In the genomic region with DNA sequence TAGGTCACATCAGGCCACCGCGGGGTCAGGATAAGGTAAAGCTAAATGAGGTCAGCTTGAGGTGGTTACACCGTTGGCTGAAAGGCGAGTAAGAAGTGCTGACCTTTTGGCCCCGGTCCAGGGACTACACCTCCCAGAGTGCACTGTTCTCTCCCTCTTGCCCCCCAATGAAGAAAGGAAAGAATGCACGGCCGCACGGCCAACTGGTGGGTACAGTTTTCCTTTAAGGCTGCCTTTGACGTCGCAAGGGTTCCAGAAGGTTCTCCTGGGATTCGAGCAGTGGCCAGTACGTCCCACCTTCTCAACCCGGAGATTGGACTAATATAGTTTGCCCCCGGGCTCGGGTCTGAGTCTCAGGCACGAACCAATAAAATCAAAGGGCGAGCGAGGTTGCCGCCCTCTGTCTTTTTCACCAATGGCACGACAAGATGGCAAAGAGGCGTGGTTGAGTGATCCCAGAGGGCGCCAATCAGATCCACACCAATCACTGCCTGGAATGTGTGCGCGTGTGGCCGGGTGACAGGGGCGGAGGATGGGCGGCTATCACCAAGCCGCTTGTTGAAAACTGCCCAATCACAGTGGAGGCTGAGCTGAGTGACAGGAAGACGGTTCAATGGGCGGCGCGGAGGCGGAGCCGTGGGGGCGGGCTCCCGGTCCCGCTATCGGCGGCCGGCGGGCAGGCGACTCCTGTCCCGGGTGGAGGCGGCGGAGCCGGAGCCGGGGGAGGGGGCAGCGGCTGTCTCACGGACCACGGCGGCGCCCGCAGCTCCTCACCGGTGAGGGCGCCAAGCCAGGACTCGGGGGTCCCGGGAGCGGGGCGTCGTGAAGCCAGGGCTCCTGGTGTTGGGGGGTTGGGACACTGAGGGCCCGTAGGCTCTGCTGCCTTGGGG, we compare ENCODE assay signal across 8 cellular contexts. TPM values are rescaled to one million over a fixed set of nuclear protein-coding genes. Genes with fewer than 3 reads are reported as not detected.
DNase-seq lines count a peak whose midpoint lies in the region; ATAC-seq and TF ChIP-seq lines count a peak whose summit lies in the region.

A gene (plus strand): TSS at position 690 of the 890 bp plus-strand sequence. CDS start 886 bp downstream, outside the sequence.

- no peak for TF ChIP-seq CTCF in SK-N-SH (IDR thresholded peaks at IDR 0.05)

- under 1% methylated on average over 16 of the region's 61 CpGs for WGBS in SK-N-SH (ENCODE audit: low lambda C conversion rate)

- no peaks in the 10 kb centered on the region for H3K27me3 ChIP-seq in SK-N-SH (ENCODE audit: insufficient read depth)

- POLR2A ChIA-PET in SK-N-SH (lab: Yijun Ruan, JAX), result interaction anchor here (0.6 to 2.3 kb wide), 5 partner anchors 12 to 90 kb away, joined by 3 to 9 read pairs (median 3); a partner anchor contains a TSS

- H3K4me1 ChIP-seq in SK-N-SH (ENCODE audit: control insufficient read depth in 1 of 2, insufficient read depth in 2 of 2, low read depth in 1 of 2, low read length in 1 of 2), result peaks cover 28 to 76% of the 10 kb centered on the region in 2 experiments

- TF ChIP-seq RAD21 in SK-N-SH (IDR thresholded peaks at IDR 0.05; ENCODE audit: low read length), result no peak

- no peaks in the 10 kb centered on the region for H4K20me1 ChIP-seq in SK-N-SH (ENCODE audit: insufficient read depth)

- peak within 1 kb of the TSS; percentile 94 for H2AFZ ChIP-seq in SK-N-SH (ENCODE audit: low read depth)

- H3K27ac ChIP-seq in SK-N-SH (ENCODE audit: low read depth in 2 of 2, low read length in 1 of 2), result peak within 1 kb of the TSS; percentile 55 to 95

- H3K4me3 ChIP-seq in GM08714 (ENCODE audit: low read length), result peak within 1 kb of the TSS; percentile 73; the same call in 1 of the 2 replicates
- peak within 1 kb of the TSS; percentile 70 to 94 for H3K4me3 ChIP-seq in SK-N-SH (ENCODE audit: low read depth in 2 of 2, low read length in 1 of 2)

- no peaks in the 10 kb centered on the region for H3K9me3 Mint-ChIP-seq in activated naive CD4-positive, alpha-beta T cell treated with anti-CD3 and anti-CD28 coated beads, Interleukin-2, amount 50 U/mL, for 72 hours

- H3K27ac Mint-ChIP-seq in activated naive CD4-positive, alpha-beta T cell treated with anti-CD3 and anti-CD28 coated beads, Interleukin-2, amount 50 U/mL, for 72 hours, result peak within 1 kb of the TSS; percentile 96 to 98

- peak; percentile 98 for DNase-seq in NCI-H1048 (lab: John Stamatoyannopoulos, UW)
- peak; percentile 96 for DNase-seq in SK-N-SH
- DNase-seq in activated naive CD4-positive, alpha-beta T cell treated with anti-CD3 and anti-CD28 coated beads, Interleukin-2, amount 50 U/mL, for 72 hours (ENCODE audit: low spot score in 2 of 2), result peak; percentile 98 to 99
- DNase-seq in globus pallidus (ENCODE audit: low spot score), result peak; percentile 100
- DNase-seq in non-pigmented ciliary epithelial cell (ENCODE audit: low read depth), result peak; percentile 99
- DNase-seq in superior temporal gyrus (ENCODE audit: extremely low spot score), result peak; percentile 100

- H3K4me2 ChIP-seq in SK-N-SH, result peak within 1 kb of the TSS; percentile 84

- no peaks in the 10 kb centered on the region for H3K9me2 ChIP-seq in SK-N-SH

- peaks cover 0 to 14% of the 10 kb centered on the region in 2 donors for H3K36me3 Mint-ChIP-seq in activated naive CD4-positive, alpha-beta T cell treated with anti-CD3 and anti-CD28 coated beads, Interleukin-2, amount 50 U/mL, for 72 hours

- no peaks in the 10 kb centered on the region for H3K36me3 ChIP-seq in SK-N-SH (replicated peaks in 1 of 2; ENCODE audit: control insufficient read depth in 1 of 2, insufficient read depth in 2 of 2, low read length in 1 of 2)

- ATAC-seq in HG02588 (IDR thresholded peaks at IDR 0.05; ENCODE audit: unreplicated experiment), result peak; percentile 84
- peak; percentile 87 to 91 for ATAC-seq in activated naive CD4-positive, alpha-beta T cell treated with anti-CD3 and anti-CD28 coated beads, Interleukin-2, amount 50 U/mL, for 72 hours

- H3F3A ChIP-seq in SK-N-SH (replicated peaks; ENCODE audit: insufficient read depth), result peaks cover 19% of the 10 kb centered on the region

- CTCF ChIA-PET in SK-N-SH (lab: Yijun Ruan, JAX), result interaction anchor here (0.7 to 8.5 kb wide), 6 partner anchors 30 to 107 kb away, joined by 3 to 174 read pairs (median 3); a partner anchor contains a TSS

- H3K9me3 ChIP-seq in SK-N-SH, result no peaks in the 10 kb centered on the region

- TF ChIP-seq EP300 in SK-N-SH (IDR thresholded peaks at IDR 0.05; ENCODE audit: borderline replicate concordance in 1 of 2, low read depth in 1 of 2, low read length in 1 of 2), result peak in 1 of 2 experiments; percentile 21; a peak in 1 of 4 replicates

- H3K9ac ChIP-seq in SK-N-SH, result peak within 1 kb of the TSS; percentile 79

- peaks cover 3% of the 10 kb centered on the region; the same call in 1 of the 2 replicates for H3K79me2 ChIP-seq in SK-N-SH (ENCODE audit: insufficient read depth)

TF ChIP-seq in SK-N-SH, 30 proteins besides CTCF, POLR2A, EP300 and RAD21:
- TF ChIP-seq, protein P1, sequence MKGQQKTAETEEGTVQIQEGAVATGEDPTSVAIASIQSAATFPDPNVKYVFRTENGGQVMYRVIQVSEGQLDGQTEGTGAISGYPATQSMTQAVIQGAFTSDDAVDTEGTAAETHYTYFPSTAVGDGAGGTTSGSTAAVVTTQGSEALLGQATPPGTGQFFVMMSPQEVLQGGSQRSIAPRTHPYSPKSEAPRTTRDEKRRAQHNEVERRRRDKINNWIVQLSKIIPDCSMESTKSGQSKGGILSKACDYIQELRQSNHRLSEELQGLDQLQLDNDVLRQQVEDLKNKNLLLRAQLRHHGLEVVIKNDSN (IDR thresholded peaks at IDR 0.05; ENCODE audit: borderline replicate concordance, low read depth), result peak; percentile 18; the same call in 1 of the 2 replicates
- TF ChIP-seq TAF1 (IDR thresholded peaks at IDR 0.05; ENCODE audit: borderline replicate concordance, low read depth, low read length) (no peak), SIN3A (IDR thresholded peaks at IDR 0.05; ENCODE audit: borderline replicate concordance, low read depth, low read length) (peak; percentile 89), ELF1 (IDR thresholded peaks at IDR 0.05) (no peak), NFIC (IDR thresholded peaks at IDR 0.05; ENCODE audit: borderline replicate concordance) (peak; percentile 93), RFX5 (IDR thresholded peaks at IDR 0.05; ENCODE audit: low read length) (peak; percentile 81), NRF1 (IDR thresholded peaks at IDR 0.05; ENCODE audit: low read depth, low read length) (peak; percentile 57), MXI1 (IDR thresholded peaks at IDR 0.05; ENCODE audit: low read depth, low read length) (peak; percentile 87), CHD2 (IDR thresholded peaks at IDR 0.05; ENCODE audit: low read length, partially characterized antibody) (peak; percentile 88)
- TF ChIP-seq, protein P2, sequence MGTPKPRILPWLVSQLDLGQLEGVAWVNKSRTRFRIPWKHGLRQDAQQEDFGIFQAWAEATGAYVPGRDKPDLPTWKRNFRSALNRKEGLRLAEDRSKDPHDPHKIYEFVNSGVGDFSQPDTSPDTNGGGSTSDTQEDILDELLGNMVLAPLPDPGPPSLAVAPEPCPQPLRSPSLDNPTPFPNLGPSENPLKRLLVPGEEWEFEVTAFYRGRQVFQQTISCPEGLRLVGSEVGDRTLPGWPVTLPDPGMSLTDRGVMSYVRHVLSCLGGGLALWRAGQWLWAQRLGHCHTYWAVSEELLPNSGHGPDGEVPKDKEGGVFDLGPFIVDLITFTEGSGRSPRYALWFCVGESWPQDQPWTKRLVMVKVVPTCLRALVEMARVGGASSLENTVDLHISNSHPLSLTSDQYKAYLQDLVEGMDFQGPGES (IDR thresholded peaks at IDR 0.05; ENCODE audit: low read depth, low read length), result peak; percentile 93
- TF ChIP-seq, protein P3, sequence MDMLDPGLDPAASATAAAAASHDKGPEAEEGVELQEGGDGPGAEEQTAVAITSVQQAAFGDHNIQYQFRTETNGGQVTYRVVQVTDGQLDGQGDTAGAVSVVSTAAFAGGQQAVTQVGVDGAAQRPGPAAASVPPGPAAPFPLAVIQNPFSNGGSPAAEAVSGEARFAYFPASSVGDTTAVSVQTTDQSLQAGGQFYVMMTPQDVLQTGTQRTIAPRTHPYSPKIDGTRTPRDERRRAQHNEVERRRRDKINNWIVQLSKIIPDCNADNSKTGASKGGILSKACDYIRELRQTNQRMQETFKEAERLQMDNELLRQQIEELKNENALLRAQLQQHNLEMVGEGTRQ (IDR thresholded peaks at IDR 0.05; ENCODE audit: borderline replicate concordance, low read depth, low read length), result no peak
- TF ChIP-seq, protein P4, sequence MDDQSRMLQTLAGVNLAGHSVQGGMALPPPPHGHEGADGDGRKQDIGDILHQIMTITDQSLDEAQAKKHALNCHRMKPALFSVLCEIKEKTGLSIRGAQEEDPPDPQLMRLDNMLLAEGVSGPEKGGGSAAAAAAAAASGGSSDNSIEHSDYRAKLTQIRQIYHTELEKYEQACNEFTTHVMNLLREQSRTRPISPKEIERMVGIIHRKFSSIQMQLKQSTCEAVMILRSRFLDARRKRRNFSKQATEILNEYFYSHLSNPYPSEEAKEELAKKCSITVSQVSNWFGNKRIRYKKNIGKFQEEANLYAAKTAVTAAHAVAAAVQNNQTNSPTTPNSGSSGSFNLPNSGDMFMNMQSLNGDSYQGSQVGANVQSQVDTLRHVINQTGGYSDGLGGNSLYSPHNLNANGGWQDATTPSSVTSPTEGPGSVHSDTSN (IDR thresholded peaks at IDR 0.05), result peak; percentile 100
- TF ChIP-seq, protein P5, sequence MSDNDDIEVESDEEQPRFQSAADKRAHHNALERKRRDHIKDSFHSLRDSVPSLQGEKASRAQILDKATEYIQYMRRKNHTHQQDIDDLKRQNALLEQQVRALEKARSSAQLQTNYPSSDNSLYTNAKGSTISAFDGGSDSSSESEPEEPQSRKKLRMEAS (IDR thresholded peaks at IDR 0.05; ENCODE audit: low read depth), result peak; percentile 70
TF ChIP-seq in SK-N-SH: peak in this region for 10.

RNA-seq across cellular contexts. Expression of the gene that starts here (rescaled TPM):
- 3.3 and 4.0 TPM in 2 replicates for polyA plus RNA-seq in SK-N-SH (2012; rRNA removed)
- polyA plus RNA-seq in SK-N-SH (2012; cell fraction: cytosol; rRNA removed), result 3.7 and 4.4 TPM in 2 replicates
- polyA plus RNA-seq in SK-N-SH (2012; cell fraction: nucleus; rRNA removed), result 3.3 and 5.0 TPM in 2 replicates
- total RNA-seq in activated naive CD4-positive, alpha-beta T cell treated with anti-CD3 and anti-CD28 coated beads, Interleukin-2, amount 50 U/mL, for 72 hours, result 10 to 100 TPM in 1 of 2 donors, 1 to 10 TPM in 1; 9.3 to 42.5 TPM

Comparison
In these comparisons a context has a peak if more than half of its experiments do, and no peak if none do; other contexts are left out.
1. Peak in every context shown above with its lines: DNase-seq, ATAC-seq, H3K4me3 ChIP-seq and H3K27ac ChIP-seq.